ENCODE assay signal across 16 cellular contexts in genomic region chr16:80122155-80122554, GRCh38.
DNase-seq lines count a peak whose midpoint lies in the region; ATAC-seq, FAIRE-seq and TF ChIP-seq lines count a peak whose summit lies in the region.
"Had no signal": no experiment of that assay in that cellular context is flagged by ENCODE, and none has a peak within 500 bp of the region (broad histone marks: within the 10 kb centered on the region; RNA-seq: fewer than 3 reads in every experiment).

No MANE protein-coding gene starts in this region.

- H3K4me1 ChIP-seq in kidney (ENCODE audit: control insufficient read depth in 1 of 2, insufficient read depth in 1 of 2, low read depth in 1 of 2, low read length in 2 of 2) (no peaks in the 10 kb centered on the region), sigmoid colon (peaks cover 0 to 24% (median 18%) of the 10 kb centered on the region in 4 donors)

- no peak overlapping the region for H3K9ac ChIP-seq in kidney (ENCODE audit: low read length in 2 of 2)

- H3K27ac ChIP-seq in kidney (ENCODE audit: low read depth in 2 of 2, low read length in 2 of 2) (no peak overlapping the region), sigmoid colon (peak overlapping the region in 2 of 4 donors; percentile 16 to 26)
- H3K27ac ChIP-seq: C4-2B had no signal

- no peak for TF ChIP-seq POLR2A in sigmoid colon (IDR thresholded peaks at IDR 0.05)

- no peaks in the 10 kb centered on the region for H3K36me3 ChIP-seq in kidney (ENCODE audit: control insufficient read depth in 1 of 2, insufficient read depth in 2 of 2, low read length in 2 of 2)
- H3K36me3 ChIP-seq in sigmoid colon: no peaks in the 10 kb centered on the region

- H3K27me3 ChIP-seq in sigmoid colon: no peaks in the 10 kb centered on the region

- intact Hi-C loops in kidney (cut with DNase I): no loop called here
- intact Hi-C loops in sigmoid colon (cut with DNase I): no loop called here

- H3K9me3 ChIP-seq in kidney (ENCODE audit: control insufficient read depth in 1 of 2, low read length in 2 of 2) (no peaks in the 10 kb centered on the region), sigmoid colon (no peaks in the 10 kb centered on the region)

- peak; percentile 9 for DNase-seq in EH (ENCODE audit: low read depth)
- peak; percentile 27 for DNase-seq in epidermal melanocyte (ENCODE audit: insufficient read length, low spot score)
- peak; percentile 60 for DNase-seq in kidney
- peak; percentile 81 for DNase-seq in sigmoid colon
- DNase-seq in activated naive CD4-positive, alpha-beta T cell (lab: John Stamatoyannopoulos, UW): no peak
- DNase-seq in midbrain (lab: John Stamatoyannopoulos, UW): no peak
- DNase-seq: activated naive CD4-positive, alpha-beta T cell treated with anti-CD3 and anti-CD28 coated beads for 36 hours; KG1; NCI-H187 treated with DMSO at 0.1 percent for 48 hours; NCI-H69; trophoblast cell had no signal

- ATAC-seq in GM21825 (IDR thresholded peaks at IDR 0.05; ENCODE audit: unreplicated experiment) (no peak), GM19467 (IDR thresholded peaks at IDR 0.05; ENCODE audit: unreplicated experiment) (no peak)
- ATAC-seq: Panc1 had no signal

- FAIRE-seq in kidney (lab: Jason Lieb, UNC): no peak
- FAIRE-seq: G401.6 had no signal

- TF ChIP-seq CTCF in kidney (IDR thresholded peaks at IDR 0.05; ENCODE audit: borderline replicate concordance, extremely low read depth, insufficient read depth) (no peak), sigmoid colon (IDR thresholded peaks at IDR 0.05) (no peak)

- peak in 2 of 4 donors; percentile 39 to 53 for TF ChIP-seq EP300 in sigmoid colon (IDR thresholded peaks at IDR 0.05)

- H3K4me3 ChIP-seq in kidney (ENCODE audit: low read length in 2 of 2) (no peak overlapping the region), sigmoid colon (no peak overlapping the region)

- 58 to 63% methylated on average over 9 of the region's 9 CpGs for WGBS in sigmoid colon, 2 donors

Comparison
In these comparisons a context has a peak if more than half of its experiments do, and no peak if none do; other contexts are left out.
1. DNase-seq: peak in EH (single experiment), epidermal melanocyte (single experiment), kidney (single experiment) and sigmoid colon (single experiment); none in activated naive CD4-positive, alpha-beta T cell (0 of 4) and midbrain (single experiment).